21 cellular contexts compared by ENCODE assay signal in the genomic region with DNA sequence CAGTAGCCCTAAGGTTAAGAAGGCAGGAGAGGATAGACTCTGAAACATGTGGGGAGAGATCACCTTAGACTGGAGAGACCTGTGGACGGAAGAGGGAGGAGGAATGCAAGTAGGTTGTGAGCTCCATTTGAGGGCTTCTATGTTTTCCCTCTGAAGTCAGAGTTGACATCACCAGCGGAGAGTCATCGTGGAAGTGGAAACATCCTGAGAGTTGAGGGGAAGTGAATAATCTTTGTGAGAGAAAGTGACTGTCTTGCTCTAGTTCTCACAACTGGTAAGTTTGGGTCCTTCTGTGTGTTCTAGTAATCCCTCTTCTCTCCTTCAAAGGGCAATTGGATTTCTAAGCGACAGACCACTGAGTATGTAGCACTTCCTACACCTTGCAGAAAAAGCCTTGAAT.
DNase-seq lines count a peak whose midpoint lies in the region; ATAC-seq and TF ChIP-seq lines count a peak whose summit lies in the region.
"Had no signal": no experiment of that assay in that cellular context is flagged by ENCODE, and none has a peak within 500 bp of the region (broad histone marks: within the 10 kb centered on the region; RNA-seq: fewer than 3 reads in every experiment).

No MANE protein-coding gene starts in this region.

- H3K9me3 Mint-ChIP-seq in GM23338 = no peaks in the 10 kb centered on the region
- H3K9me3 Mint-ChIP-seq in activated naive CD8-positive, alpha-beta T cell treated with anti-CD3 and anti-CD28 coated beads, Interleukin-2, amount 10 ng/mL, durations not matched to agents 7 days and 5 days = no peaks in the 10 kb centered on the region
- no peaks in the 10 kb centered on the region for H3K9me3 Mint-ChIP-seq in stimulated activated naive CD8-positive, alpha-beta T cell treated with anti-CD3 and anti-CD28 coated beads, Interleukin-15, Interleukin-2, amounts not matched to agents 100 ng/mL and 50 ng/mL, for 24 hours
- H3K9me3 Mint-ChIP-seq: nephron progenitor cell, type B pancreatic cell had no signal

- no peaks in the 10 kb centered on the region; the same call in 2 of the 3 replicates for H3K36me3 Mint-ChIP-seq in GM23338 (ENCODE audit: low read depth)
- H3K36me3 Mint-ChIP-seq in activated naive CD8-positive, alpha-beta T cell treated with anti-CD3 and anti-CD28 coated beads, Interleukin-2, amount 10 ng/mL, durations not matched to agents 7 days and 5 days = peaks cover 2% of the 10 kb centered on the region
- H3K36me3 Mint-ChIP-seq in stimulated activated naive CD8-positive, alpha-beta T cell treated with anti-CD3 and anti-CD28 coated beads, Interleukin-15, Interleukin-2, amounts not matched to agents 100 ng/mL and 50 ng/mL, for 24 hours (ENCODE audit: low read depth) = no peaks in the 10 kb centered on the region
- H3K36me3 Mint-ChIP-seq: type B pancreatic cell had no signal

- H3F3A ChIP-seq in GM23338 (replicated peaks; ENCODE audit: low read depth) = no peaks in the 10 kb centered on the region

- no peak overlapping the region for H3K27ac Mint-ChIP-seq in GM23338
- H3K27ac Mint-ChIP-seq in activated naive CD8-positive, alpha-beta T cell treated with anti-CD3 and anti-CD28 coated beads, Interleukin-2, amount 10 ng/mL, durations not matched to agents 7 days and 5 days = peak overlapping the region; percentile 6
- H3K27ac Mint-ChIP-seq in stimulated activated naive CD8-positive, alpha-beta T cell treated with anti-CD3 and anti-CD28 coated beads, Interleukin-15, Interleukin-2, amounts not matched to agents 100 ng/mL and 50 ng/mL, for 24 hours = peak overlapping the region; percentile 80
- H3K27ac Mint-ChIP-seq: nephron progenitor cell, progenitor cell of endocrine pancreas, type B pancreatic cell had no signal

- intact Hi-C loops in colonic mucosa (cut with DNase I) = loop anchor here (10.0 kb wide), 1 partner anchor 75 kb away; no protein-coding TSS in a partner anchor

- H3K4me1 Mint-ChIP-seq in GM23338 = peaks cover 32% of the 10 kb centered on the region
- H3K4me1 Mint-ChIP-seq in activated naive CD8-positive, alpha-beta T cell treated with anti-CD3 and anti-CD28 coated beads, Interleukin-2, amount 10 ng/mL, durations not matched to agents 7 days and 5 days = peaks cover 30% of the 10 kb centered on the region
- H3K4me1 Mint-ChIP-seq in stimulated activated naive CD8-positive, alpha-beta T cell treated with anti-CD3 and anti-CD28 coated beads, Interleukin-15, Interleukin-2, amounts not matched to agents 100 ng/mL and 50 ng/mL, for 24 hours (ENCODE audit: low read depth) = peaks cover 34% of the 10 kb centered on the region

- no peak overlapping the region for H3K9ac ChIP-seq in colonic mucosa (ENCODE audit: low read depth in 2 of 2, low read length in 2 of 2)

- ATAC-seq in GM23338 (no peak), HG03135 (IDR thresholded peaks at IDR 0.05; ENCODE audit: unreplicated experiment) (no peak), HG02970 (IDR thresholded peaks at IDR 0.05; ENCODE audit: low FRiP score, unreplicated experiment) (no peak)
- ATAC-seq in activated naive CD8-positive, alpha-beta T cell treated with anti-CD3 and anti-CD28 coated beads, Interleukin-2, amount 10 ng/mL, durations not matched to agents 7 days and 5 days (ENCODE audit: low read depth) = no peak

- H2AFZ ChIP-seq in GM23338 = 0 out of 2 replicates have a peak overlapping the region, but pooled peaks have one; percentile 30

- H4K20me1 ChIP-seq in GM23338 (replicated peaks; ENCODE audit: insufficient read depth) = no peaks in the 10 kb centered on the region

- H3K27me3 Mint-ChIP-seq in GM23338 (ENCODE audit: insufficient read depth, low read depth, poor library complexity) = peaks cover 5% of the 10 kb centered on the region
- no peaks in the 10 kb centered on the region for H3K27me3 Mint-ChIP-seq in activated naive CD8-positive, alpha-beta T cell treated with anti-CD3 and anti-CD28 coated beads, Interleukin-2, amount 10 ng/mL, durations not matched to agents 7 days and 5 days
- H3K27me3 Mint-ChIP-seq in stimulated activated naive CD8-positive, alpha-beta T cell treated with anti-CD3 and anti-CD28 coated beads, Interleukin-15, Interleukin-2, amounts not matched to agents 100 ng/mL and 50 ng/mL, for 24 hours = no peaks in the 10 kb centered on the region

- no peak overlapping the region for H3K4me3 Mint-ChIP-seq in GM23338
- no peak overlapping the region for H3K4me3 Mint-ChIP-seq in activated naive CD8-positive, alpha-beta T cell treated with anti-CD3 and anti-CD28 coated beads, Interleukin-2, amount 10 ng/mL, durations not matched to agents 7 days and 5 days
- H3K4me3 Mint-ChIP-seq in stimulated activated naive CD8-positive, alpha-beta T cell treated with anti-CD3 and anti-CD28 coated beads, Interleukin-15, Interleukin-2, amounts not matched to agents 100 ng/mL and 50 ng/mL, for 24 hours = peak overlapping the region; percentile 25
- H3K4me3 Mint-ChIP-seq: nephron progenitor cell, type B pancreatic cell had no signal

- peaks cover 9% of the 10 kb centered on the region; the same call in 1 of the 2 replicates for H3K9me2 ChIP-seq in GM23338 (ENCODE audit: insufficient read depth)

- H3K9me3 ChIP-seq in colonic mucosa = no peaks in the 10 kb centered on the region

- peaks cover 25% of the 10 kb centered on the region for H3K4me1 ChIP-seq in GM23338 (ENCODE audit: insufficient read depth)
- no peaks in the 10 kb centered on the region for H3K4me1 ChIP-seq in colonic mucosa

- no peaks in the 10 kb centered on the region for H3K79me2 ChIP-seq in GM23338 (replicated peaks; ENCODE audit: insufficient read depth)

- H3K27me3 ChIP-seq in GM23338 (ENCODE audit: insufficient read depth) (no peaks in the 10 kb centered on the region), colonic mucosa (no peaks in the 10 kb centered on the region)
- H3K27me3 ChIP-seq: brain microvascular endothelial cell had no signal

- TF ChIP-seq CTCF in GM23338 (conservative IDR thresholded peaks at IDR 0.05; ENCODE audit: low read depth in 2 of 2) (no peak), colonic mucosa (IDR thresholded peaks at IDR 0.05) (no peak)

- no peak overlapping the region for H3K4me3 ChIP-seq in GM23338
- no peak overlapping the region for H3K4me3 ChIP-seq in colonic mucosa

- POLR2A ChIA-PET in activated naive CD8-positive, alpha-beta T cell treated with anti-CD3 and anti-CD28 coated beads, Interleukin-2, amount 10 ng/mL, durations not matched to agents 7 days and 5 days (lab: Charles Lee) = interaction anchor here (0.6 to 1.0 kb wide), 2 partner anchors 99 to 102 kb away, joined by 3 read pairs; no protein-coding TSS in a partner anchor

- DNase-seq in activated naive CD4-positive, alpha-beta T cell treated with Interleukin-2 at 50 U/mL for 16 hours = peak; percentile 25
- DNase-seq in activated naive CD4-positive, alpha-beta T cell treated with anti-CD3 and anti-CD28 coated beads, Interleukin-2, amount 50 U/mL, for 16 hours = no peak
- DNase-seq in GM23338 (ENCODE audit: low spot score) (no peak), colonic mucosa (no peak)
- no peak for DNase-seq in activated naive CD8-positive, alpha-beta T cell treated with anti-CD3 and anti-CD28 coated beads, Interleukin-2, amount 10 ng/mL, durations not matched to agents 7 days and 5 days
- DNase-seq: brain microvascular endothelial cell; foreskin fibroblast; IMR-90; kidney glomerular epithelial cell; mesendoderm; NCI-H1930; NCI-H446; nephron progenitor cell; RPMI8226; stimulated activated naive CD4-positive, alpha-beta T cell treated with Interleukin-2 at 50 U/mL for 16 hours had no signal

- no peak overlapping the region for H3K27ac ChIP-seq in GM23338 (ENCODE audit: low read depth)
- no peak overlapping the region for H3K27ac ChIP-seq in colonic mucosa
- H3K27ac ChIP-seq: brain microvascular endothelial cell, HL-60 had no signal

- H3K36me3 ChIP-seq in GM23338 (ENCODE audit: insufficient read depth) (no peaks in the 10 kb centered on the region), colonic mucosa (no peaks in the 10 kb centered on the region)
- H3K36me3 ChIP-seq: brain microvascular endothelial cell had no signal

- H3K4me2 ChIP-seq in GM23338 = no peak overlapping the region

TF ChIP-seq in GM23338, 12 proteins besides CTCF, POLR2A, EP300 and RAD21:
- TF ChIP-seq NANOG (IDR thresholded peaks at IDR 0.05; ENCODE audit: borderline replicate concordance) (no peak), EZH2phosphoT487 (IDR thresholded peaks at IDR 0.05; ENCODE audit: unreplicated experiment) (no peak), EZH2 (IDR thresholded peaks at IDR 0.05; ENCODE audit: low read depth, unreplicated experiment) (no peak), ZNF114 (CRISPR knock-in tag; IDR thresholded peaks at IDR 0.05) (no peak)
